Comparison of ENCODE assay signal across 8 cellular contexts in the genomic region with DNA sequence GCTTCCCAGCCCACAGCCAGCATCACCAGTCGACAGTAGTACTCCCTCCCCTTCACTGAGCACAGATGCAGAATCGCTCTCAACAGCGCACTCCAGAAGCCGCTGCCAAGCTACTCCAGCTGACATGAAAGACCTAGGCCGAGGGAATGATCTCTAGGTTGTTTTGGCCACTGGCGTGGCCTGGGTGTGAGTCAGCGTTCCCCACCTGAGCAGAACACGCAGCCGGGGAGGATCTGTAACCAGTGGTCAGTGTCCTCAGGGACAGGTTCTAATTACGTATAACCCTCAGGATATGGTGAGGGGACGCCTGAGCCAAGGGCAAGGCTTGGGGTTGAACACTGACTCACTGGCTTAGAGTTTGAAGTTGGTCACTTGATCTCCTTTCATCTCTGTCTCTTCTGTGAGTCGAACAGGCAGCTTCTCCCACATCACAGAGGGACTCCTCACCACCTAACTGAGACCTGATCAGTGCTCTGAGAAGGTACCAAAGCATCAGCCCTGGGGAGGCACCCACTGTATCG.
DNase-seq lines count a peak whose midpoint lies in the region; TF ChIP-seq lines count a peak whose summit lies in the region.

No MANE protein-coding gene starts in this region.

- DNase-seq in HFFc6 (peak; percentile 60), adipocyte (ENCODE audit: low read depth) (peak; percentile 68), right atrium auricular region (ENCODE audit: low spot score) (peak; percentile 89), stomach (no peak), dorsolateral prefrontal cortex (no peak), inferior parietal cortex (ENCODE audit: extremely low spot score) (no peak), Kasumi-1 (lab: John Stamatoyannopoulos, UW) (no peak), NCI-H748 (lab: John Stamatoyannopoulos, UW; ENCODE audit: unreplicated experiment) (no peak)

- no peaks in the 10 kb centered on the region; the same call in 1 of the 2 replicates for H3K27me3 Mint-ChIP-seq in HFFc6 (ENCODE audit: insufficient read depth)

- no peaks in the 10 kb centered on the region for H3K9me3 Mint-ChIP-seq in HFFc6

- TF ChIP-seq EP300 in stomach (IDR thresholded peaks at IDR 0.05), result no peak

- no peak for TF ChIP-seq CTCF in HFFc6 (IDR thresholded peaks at IDR 0.05)
- TF ChIP-seq CTCF in right atrium auricular region (IDR thresholded peaks at IDR 0.05), result no peak
- no peak for TF ChIP-seq CTCF in stomach (IDR thresholded peaks at IDR 0.05)
- no peak for TF ChIP-seq CTCF in dorsolateral prefrontal cortex (IDR thresholded peaks at IDR 0.05 in 54 of 56, conservative IDR thresholded peaks at IDR 0.05 in 2 of 56; ENCODE audit: low read depth in 1 of 56, partially characterized antibody in 56 of 56)

- no peaks in the 10 kb centered on the region for H3K36me3 ChIP-seq in adipocyte (ENCODE audit: control insufficient read depth, insufficient read depth, low read length, severe bottlenecking)
- H3K36me3 ChIP-seq in right atrium auricular region, result no peaks in the 10 kb centered on the region
- no peaks in the 10 kb centered on the region for H3K36me3 ChIP-seq in stomach

- 63 to 80% (median 75%) methylated on average over 8 to 13 of the region's 13 CpGs for whole genome bisulfite sequencing in stomach, 5 donors

- peak overlapping the region; percentile 42; the same call in 1 of the 2 replicates for H3K4me3 Mint-ChIP-seq in HFFc6

- peak overlapping the region; percentile 89 for H3K27ac Mint-ChIP-seq in HFFc6

- no peaks in the 10 kb centered on the region for H3K9me3 ChIP-seq in adipocyte (ENCODE audit: control insufficient read depth, low read length)
- no peaks in the 10 kb centered on the region for H3K9me3 ChIP-seq in right atrium auricular region
- no peaks in the 10 kb centered on the region for H3K9me3 ChIP-seq in stomach

- peaks cover 55% of the 10 kb centered on the region for H3K4me1 Mint-ChIP-seq in HFFc6 (ENCODE audit: low read depth)

- H3K36me3 Mint-ChIP-seq in HFFc6 (ENCODE audit: low read depth), result no peaks in the 10 kb centered on the region

- H3K4me3 ChIP-seq in adipocyte (ENCODE audit: low read length) (no peak overlapping the region), right atrium auricular region (no peak overlapping the region), stomach (no peak overlapping the region), dorsolateral prefrontal cortex (no peak overlapping the region)

- H3K27ac ChIP-seq in right atrium auricular region, result peak overlapping the region; percentile 87 to 89
- peak overlapping the region; percentile 1 to 89 (median 71) for H3K27ac ChIP-seq in stomach
- H3K27ac ChIP-seq in dorsolateral prefrontal cortex, result no peak overlapping the region

- TF ChIP-seq POLR2A in stomach (IDR thresholded peaks at IDR 0.05), result no peak

- H3K4me1 ChIP-seq in adipocyte (ENCODE audit: control insufficient read depth, insufficient read depth, low read length), result peaks cover 42% of the 10 kb centered on the region
- peaks cover 0 to 73% of the 10 kb centered on the region in 2 donors for H3K4me1 ChIP-seq in right atrium auricular region
- H3K4me1 ChIP-seq in stomach, result peaks cover 33 to 56% (median 47%) of the 10 kb centered on the region in 4 donors

- H3K27me3 ChIP-seq in adipocyte (replicated peaks; ENCODE audit: control insufficient read depth, insufficient read depth, low read length), result no peaks in the 10 kb centered on the region
- no peaks in the 10 kb centered on the region for H3K27me3 ChIP-seq in right atrium auricular region
- H3K27me3 ChIP-seq in stomach, result no peaks in the 10 kb centered on the region
- no peaks in the 10 kb centered on the region for H3K27me3 ChIP-seq in dorsolateral prefrontal cortex

- intact Hi-C loops in stomach (cut with DNase I; ENCODE audit: low total_unique reads), result no loop called here
- intact Hi-C loops in dorsolateral prefrontal cortex (cut with DNase I), result no loop called here

- H3K9ac ChIP-seq in adipocyte (ENCODE audit: low read length), result peak overlapping the region; percentile 4

Comparison
In these comparisons a context has a peak if more than half of its experiments do, and no peak if none do; other contexts are left out.
1. DNase-seq: peak in HFFc6 (single experiment), adipocyte (single experiment) and right atrium auricular region (single experiment); none in stomach (single experiment), dorsolateral prefrontal cortex (0 of 10), inferior parietal cortex (single experiment), Kasumi-1 (0 of 2) and NCI-H748 (single experiment).
2. H3K27ac ChIP-seq: peak in right atrium auricular region (2 of 2) and stomach (5 of 5); none in dorsolateral prefrontal cortex (0 of 59).